In the genomic region with DNA sequence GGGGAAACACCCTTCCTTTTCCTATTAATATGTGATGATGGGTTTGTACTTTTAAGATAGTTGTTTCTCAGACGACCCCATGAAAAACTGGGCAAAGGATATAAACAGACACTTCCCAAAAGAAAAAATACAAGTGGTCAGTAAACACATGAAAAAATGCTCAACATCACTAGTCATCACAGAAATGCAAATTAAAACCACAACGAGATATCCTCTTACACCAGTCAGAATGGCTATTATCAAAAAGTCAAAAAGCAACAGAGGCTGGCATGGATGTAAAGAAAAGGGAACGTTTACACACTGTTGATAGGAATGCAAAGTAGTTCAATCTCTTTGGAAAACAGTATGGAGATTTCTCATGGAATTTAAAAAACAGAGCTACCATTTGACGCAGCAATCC, we compare ENCODE assay signal across 18 cellular contexts.
"Had no signal": no experiment of that assay in that cellular context is flagged by ENCODE, and none has a peak within 500 bp of the region (broad histone marks: within the 10 kb centered on the region; RNA-seq: fewer than 3 reads in every experiment).

No MANE protein-coding gene starts in this region.

- ATAC-seq: activated CD8-positive, alpha-beta T cell treated with anti-CD3 and anti-CD28 coated beads for 36 hours; effector memory CD8-positive, alpha-beta T cell; natural killer cell treated with Interleukin-12 subunit alpha and Interleukin-12 subunit beta and Interleukin-15 and Interleukin-18, amount 100 ng/mL, for 72 hours had no signal

- H3K27me3 ChIP-seq: hepatocyte, tibial nerve, vagina had no signal

- H3K9me3 ChIP-seq: left ventricle myocardium inferior, tibial nerve, vagina had no signal

- H3K36me3 ChIP-seq: left ventricle myocardium inferior, tibial nerve, vagina had no signal

- DNase-seq: activated CD4-positive, alpha-beta T cell treated with anti-CD3 and anti-CD28 coated beads for 4 hours; activated CD8-positive, alpha-beta T cell treated with anti-CD3 and anti-CD28 coated beads for 36 hours; activated effector memory CD4-positive, alpha-beta T cell treated with anti-CD3 and anti-CD28 coated beads, Interleukin-2, amount 50 U/mL, for 16 hours; activated T-cell treated with anti-CD3 and anti-CD28 coated beads, Interleukin-2, amount 50 U/mL, for 48 hours; amniotic stem cell; cerebellar nuclear complex; effector memory CD8-positive, alpha-beta T cell; left ventricle myocardium inferior; nucleus accumbens; posterior cingulate gyrus; stimulated activated CD4-positive, alpha-beta T cell treated with anti-CD3 and anti-CD28 coated beads, Interleukin-15, amount 100 ng/mL, for 24 hours; stimulated activated CD4-positive, alpha-beta T cell treated with anti-CD3 and anti-CD28 coated beads, Interleukin-4, amount 100 ng/mL, for 1 hour; stimulated activated naive CD4-positive, alpha-beta T cell; substantia nigra had no signal

- H3K4me1 ChIP-seq: vagina had no signal

- H3K27ac ChIP-seq: hepatocyte, left ventricle myocardium inferior, tibial nerve, vagina had no signal

- H3K4me3 ChIP-seq: hepatocyte, left ventricle myocardium inferior, tibial nerve, vagina had no signal
